ENCODE assay signal across 30 cellular contexts in genomic region chr3:163481738-163482137, GRCh38.
"Had no signal": no experiment of that assay in that cellular context is flagged by ENCODE, and none has a peak within 500 bp of the region (broad histone marks: within the 10 kb centered on the region; RNA-seq: fewer than 3 reads in every experiment).

No MANE protein-coding gene starts in this region.

- H3K27ac ChIP-seq: adrenal gland, body of pancreas, breast epithelium, coronary artery had no signal

- H3K4me3 ChIP-seq: adrenal gland, body of pancreas, breast epithelium, coronary artery had no signal

- H3K36me3 Mint-ChIP-seq: activated naive CD4-positive, alpha-beta T cell treated with anti-CD3 and anti-CD28 coated beads, Interleukin-2, amount 50 U/mL, for 72 hours had no signal

- H3K4me2 ChIP-seq: SK-N-SH had no signal

- H3K9ac ChIP-seq: SK-N-SH had no signal

- H3K9me3 ChIP-seq: adrenal gland, body of pancreas, breast epithelium, SK-N-SH had no signal

- H3K4me1 Mint-ChIP-seq: activated CD4-positive, alpha-beta T cell treated with anti-CD3 and anti-CD28 coated beads for 36 hours; activated CD4-positive, alpha-beta T cell treated with anti-CD3 and anti-CD28 coated beads, Interleukin-2, amount 10 ng/mL, durations not matched to agents 7 days and 5 days; WTC11 had no signal

- H3K4me3 Mint-ChIP-seq: activated CD4-positive, alpha-beta T cell treated with anti-CD3 and anti-CD28 coated beads for 36 hours; activated CD4-positive, alpha-beta T cell treated with anti-CD3 and anti-CD28 coated beads, Interleukin-2, amount 10 ng/mL, durations not matched to agents 7 days and 5 days; activated CD8-positive, alpha-beta T cell treated with anti-CD3 and anti-CD28 coated beads, Interleukin-2, amount 10 ng/mL, durations not matched to agents 7 days and 5 days; activated naive CD4-positive, alpha-beta T cell treated with anti-CD3 and anti-CD28 coated beads for 36 hours; activated T-cell treated with anti-CD3 and anti-CD28 coated beads, Interleukin-2, amount 50 U/mL, for 4 hours; activated T-helper 1 cell treated with anti-CD3 and anti-CD28 coated beads, Interleukin-12 subunit alpha, Interleukin-12 subunit beta, Interleukin-2, Interleukin-4 antibody, amounts not matched to agents 30 ng/mL and 10 ng/mL and 1 ng/mL, durations not matched to agents 14 hours and 24 hours and 36 hours; T-helper 1 cell treated with Interleukin-12 subunit alpha and Interleukin-12 subunit beta and Interleukin-4 antibody, amounts not matched to agents 30 μg/mL and 1 μg/mL, for 36 hours; T-helper 2 cell treated with Interferon-gamma antibody and Interleukin-4, amounts not matched to agents 5 μg/mL and 100 μg/mL, for 36 hours; WTC11 had no signal

- H3K4me1 ChIP-seq: adrenal gland, body of pancreas, breast epithelium had no signal

- H3K27ac Mint-ChIP-seq: activated CD4-positive, alpha-beta T cell treated with anti-CD3 and anti-CD28 coated beads for 36 hours; activated CD4-positive, alpha-beta T cell treated with anti-CD3 and anti-CD28 coated beads, Interleukin-2, amount 10 ng/mL, durations not matched to agents 7 days and 5 days; activated CD8-positive, alpha-beta T cell treated with anti-CD3 and anti-CD28 coated beads, Interleukin-2, amount 10 ng/mL, durations not matched to agents 7 days and 5 days; activated naive CD4-positive, alpha-beta T cell treated with anti-CD3 and anti-CD28 coated beads for 36 hours; activated naive CD4-positive, alpha-beta T cell treated with anti-CD3 and anti-CD28 coated beads, Interleukin-2, amount 50 U/mL, for 72 hours; activated T-helper 1 cell treated with anti-CD3 and anti-CD28 coated beads, Interleukin-12 subunit alpha, Interleukin-12 subunit beta, Interleukin-2, Interleukin-4 antibody, amounts not matched to agents 30 ng/mL and 10 ng/mL and 1 ng/mL, durations not matched to agents 14 hours and 24 hours and 36 hours; T-helper 1 cell treated with Interleukin-12 subunit alpha and Interleukin-12 subunit beta and Interleukin-4 antibody, amounts not matched to agents 30 μg/mL and 1 μg/mL, for 36 hours; T-helper 2 cell treated with Interferon-gamma antibody and Interleukin-4, amounts not matched to agents 5 μg/mL and 100 μg/mL, for 36 hours; WTC11 had no signal

- H3K9me3 Mint-ChIP-seq: activated naive CD4-positive, alpha-beta T cell treated with anti-CD3 and anti-CD28 coated beads for 36 hours; activated T-helper 1 cell treated with anti-CD3 and anti-CD28 coated beads, Interleukin-12 subunit alpha, Interleukin-12 subunit beta, Interleukin-2, Interleukin-4 antibody, amounts not matched to agents 30 ng/mL and 10 ng/mL and 1 ng/mL, durations not matched to agents 14 hours and 24 hours and 36 hours had no signal

- H3K27me3 Mint-ChIP-seq: activated CD4-positive, alpha-beta T cell treated with anti-CD3 and anti-CD28 coated beads for 36 hours; activated CD4-positive, alpha-beta T cell treated with anti-CD3 and anti-CD28 coated beads, Interleukin-2, amount 10 ng/mL, durations not matched to agents 7 days and 5 days had no signal

- DNase-seq: activated CD4-positive, alpha-beta T cell treated with anti-CD3 and anti-CD28 coated beads for 36 hours; activated CD4-positive, alpha-beta T cell treated with anti-CD3 and anti-CD28 coated beads, Interleukin-2, amount 10 ng/mL, durations not matched to agents 7 days and 5 days; activated CD4-positive, alpha-beta T cell treated with anti-CD3 and anti-CD28 coated beads, Interleukin-2, amount 50 U/mL, for 48 hours; activated CD8-positive, alpha-beta T cell treated with anti-CD3 and anti-CD28 coated beads, Interleukin-2, amount 10 ng/mL, durations not matched to agents 7 days and 5 days; activated gamma-delta T cell treated with Interleukin-2 at 50 U/mL for 16 hours; activated naive CD4-positive, alpha-beta T cell treated with anti-CD3 and anti-CD28 coated beads for 36 hours; activated T-cell treated with anti-CD3 and anti-CD28 coated beads, Interleukin-2, amount 50 U/mL, for 4 hours; adrenal gland; body of pancreas; NCI-H1048; NCI-H1105 treated with DMSO at 0.1 percent for 48 hours; NCI-H1436; NCI-H1694; NCI-H1930; NCI-H2081 treated with DMSO at 0.1 percent for 48 hours; NCI-H2171; NCI-H510A; NCI-H526; NCI-H748 treated with DMSO at 0.1 percent for 48 hours; NK-92 treated with Interleukin-12 subunit alpha and Interleukin-12 subunit beta, amount 100 ng/mL, for 24 hours; PC-3; Right ventricle myocardium superior; SK-N-SH had no signal

- H3K27me3 ChIP-seq: adrenal gland, body of pancreas, breast epithelium had no signal

- H3K36me3 ChIP-seq: adrenal gland, breast epithelium had no signal
